Comparison of ENCODE assay signal across 8 cellular contexts in genomic region chr3:28348286-28348636, GRCh38. TPM values are rescaled to one million over a fixed set of nuclear protein-coding genes. Genes with fewer than 3 reads are reported as not detected.
DNase-seq lines count a peak whose midpoint lies in the region; ATAC-seq and TF ChIP-seq lines count a peak whose summit lies in the region.

No MANE protein-coding gene starts in this region.

- H3K27me3 ChIP-seq in OCI-LY3 (ENCODE audit: low read depth, low read length), result no peaks in the 10 kb centered on the region

- peak overlapping the region; percentile 98 for H3K4me3 Mint-ChIP-seq in activated CD4-positive, alpha-beta T cell treated with anti-CD3 and anti-CD28 coated beads for 36 hours
- peak overlapping the region; percentile 95 for H3K4me3 Mint-ChIP-seq in natural killer cell

- peak overlapping the region; percentile 96 for H3K4me2 ChIP-seq in OCI-LY3 (ENCODE audit: low read length)

- peaks cover 2% of the 10 kb centered on the region for H3K9me3 Mint-ChIP-seq in activated CD4-positive, alpha-beta T cell treated with anti-CD3 and anti-CD28 coated beads for 36 hours (ENCODE audit: low read depth)
- peaks cover 2% of the 10 kb centered on the region in 2 donors for H3K9me3 Mint-ChIP-seq in natural killer cell

- H3K79me2 ChIP-seq in OCI-LY3 (ENCODE audit: low read length), result peaks cover 52% of the 10 kb centered on the region

- no peaks in the 10 kb centered on the region for H3K27me3 Mint-ChIP-seq in activated CD4-positive, alpha-beta T cell treated with anti-CD3 and anti-CD28 coated beads for 36 hours
- H3K27me3 Mint-ChIP-seq in natural killer cell (ENCODE audit: low read depth in 2 of 2), result no peaks in the 10 kb centered on the region

- peaks cover 24% of the 10 kb centered on the region for H3K36me3 Mint-ChIP-seq in activated CD4-positive, alpha-beta T cell treated with anti-CD3 and anti-CD28 coated beads for 36 hours (ENCODE audit: low read depth)
- peaks cover 16% of the 10 kb centered on the region for H3K36me3 Mint-ChIP-seq in natural killer cell

- POLR2A ChIA-PET in activated CD4-positive, alpha-beta T cell treated with anti-CD3 and anti-CD28 coated beads for 36 hours (lab: Charles Lee), result interaction anchor here (1.5 to 2.3 kb wide), 2 partner anchors 22 to 864 kb away, joined by 3 to 12 read pairs; partner anchors contain the start of gene SLC4A7

- no peak for DNase-seq in activated CD4-positive, alpha-beta T cell treated with anti-CD3 and anti-CD28 coated beads for 36 hours
- DNase-seq in activated CD4-positive, alpha-beta T cell treated with anti-CD3 and anti-CD28 coated beads, Interleukin-2, amount 50 U/mL, for 4 hours, result no peak
- DNase-seq in epithelial cell of esophagus (ENCODE audit: low read depth) (peak; percentile 91), natural killer cell (no peak), NCI-H2107 treated with DMSO at 0.1 percent for 48 hours (lab: John Stamatoyannopoulos, UW; ENCODE audit: unreplicated experiment) (no peak)

- ATAC-seq in activated CD4-positive, alpha-beta T cell treated with anti-CD3 and anti-CD28 coated beads for 36 hours, result peak; percentile 80
- peak in 2 of 3 donors; percentile 82 to 93 for ATAC-seq in natural killer cell
- no peak for ATAC-seq in GM19324 (IDR thresholded peaks at IDR 0.05; ENCODE audit: low FRiP score, unreplicated experiment)
- ATAC-seq in HG02884 (IDR thresholded peaks at IDR 0.05; ENCODE audit: unreplicated experiment), result no peak

- peaks cover 5% of the 10 kb centered on the region; the same call in 1 of the 2 replicates for H3K9me3 ChIP-seq in OCI-LY3 (ENCODE audit: insufficient read depth, low read length)

- H3K4me3 ChIP-seq in OCI-LY3 (ENCODE audit: low read length) (peak overlapping the region; percentile 89), epithelial cell of esophagus (ENCODE audit: low read length) (peak overlapping the region; percentile 85)

- CTCF ChIA-PET in activated CD4-positive, alpha-beta T cell treated with anti-CD3 and anti-CD28 coated beads for 36 hours (lab: Charles Lee), result interaction anchor here (0.5 to 1.9 kb wide), 7 partner anchors 9 to 61 kb away, joined by 3 to 15 read pairs (median 5); no protein-coding TSS in a partner anchor

- intact Hi-C loops in activated CD4-positive, alpha-beta T cell treated with anti-CD3 and anti-CD28 coated beads for 36 hours (cut with DNase I, micrococcal nuclease), result loop anchor here (1.0 to 10.0 kb wide), 11 partner anchors 21 to 981 kb away; partner anchors contain the start of genes CMC1 (in 2 of the 2), SLC4A7 (in 2 of the 2) and NEK10 (in 1 of the 2)
- intact Hi-C loops in natural killer cell (cut with micrococcal nuclease), result loop anchor here (1.0 to 5.0 kb wide), 5 partner anchors 22 to 866 kb away; partner anchors contain the start of genes CMC1 and SLC4A7

- peak overlapping the region; percentile 90 for H2AFZ ChIP-seq in OCI-LY3 (ENCODE audit: low read depth, low read length)

- H3K4me1 ChIP-seq in OCI-LY3 (ENCODE audit: low read length), result peaks cover 21% of the 10 kb centered on the region

- H3K27ac ChIP-seq in OCI-LY3 (ENCODE audit: low read length), result peak overlapping the region; percentile 82

- peak overlapping the region; percentile 98 for H3K9ac ChIP-seq in OCI-LY3 (ENCODE audit: low read length)

- peak overlapping the region; percentile 98 for H3K27ac Mint-ChIP-seq in activated CD4-positive, alpha-beta T cell treated with anti-CD3 and anti-CD28 coated beads for 36 hours
- peak overlapping the region; percentile 93 to 95 for H3K27ac Mint-ChIP-seq in natural killer cell

- TF ChIP-seq CTCF in OCI-LY3 (IDR thresholded peaks at IDR 0.05; ENCODE audit: low read depth, low read length) (no peak), epithelial cell of esophagus (IDR thresholded peaks at IDR 0.05; ENCODE audit: insufficient read depth, low read depth, low read length, missing control alignments) (no peak), natural killer cell (IDR thresholded peaks at IDR 0.05) (no peak)

- no peaks in the 10 kb centered on the region for H4K20me1 ChIP-seq in OCI-LY3 (ENCODE audit: insufficient read depth, low read length)

- peaks cover 47% of the 10 kb centered on the region for H3K4me1 Mint-ChIP-seq in activated CD4-positive, alpha-beta T cell treated with anti-CD3 and anti-CD28 coated beads for 36 hours
- H3K4me1 Mint-ChIP-seq in natural killer cell, result peaks cover 40 to 45% of the 10 kb centered on the region in 2 donors

- peaks cover 24% of the 10 kb centered on the region for H3K36me3 ChIP-seq in OCI-LY3 (replicated peaks; ENCODE audit: low read depth, low read length)

RNA-seq across cellular contexts. Expression of gene ZCWPW2, which starts 0.3 kb away (rescaled TPM):
- under 1 TPM; 0.37 to 0.39 TPM for total RNA-seq in activated CD4-positive, alpha-beta T cell treated with anti-CD3 and anti-CD28 coated beads for 36 hours
- under 1 TPM in 1 of 3 donors, not detected in 2; 0.43 TPM for total RNA-seq in natural killer cell

RNA-seq across cellular contexts. Expression of gene AZI2, which starts 0.4 kb away (rescaled TPM):
- 10 to 100 TPM; 52.3 to 78.8 TPM for total RNA-seq in activated CD4-positive, alpha-beta T cell treated with anti-CD3 and anti-CD28 coated beads for 36 hours
- 10 to 100 TPM; 29.3 to 38.6 (median 32.0) TPM for total RNA-seq in natural killer cell

Comparison
In these comparisons a context has a peak if more than half of its experiments do, and no peak if none do; other contexts are left out.
1. ATAC-seq: peak in activated CD4-positive, alpha-beta T cell treated with anti-CD3 and anti-CD28 coated beads for 36 hours (single experiment) and natural killer cell (2 of 3); none in GM19324 (single experiment) and HG02884 (single experiment).